ENCODE assay signal across 1 cellular context in genomic region chr7:100268882-100269281, GRCh38.
TF ChIP-seq lines count a peak whose summit lies in the region.

No MANE protein-coding gene starts in this region.

TF ChIP-seq in HEK293, 187 proteins besides CTCF, POLR2A, EP300 and RAD21:
- TF ChIP-seq GLI4 (tag by site-specific recombination; IDR thresholded peaks at IDR 0.05): peak; percentile 97
- TF ChIP-seq ZNF121 (tag by site-specific recombination; IDR thresholded peaks at IDR 0.05): peak; percentile 71; the same call in 1 of the 2 replicates
